26 cellular contexts compared by ENCODE assay signal in genomic region chr19:1989513-1990229, GRCh38.
"Had no signal": no experiment of that assay in that cellular context is flagged by ENCODE, and none has a peak within 500 bp of the region (broad histone marks: within the 10 kb centered on the region; RNA-seq: fewer than 3 reads in every experiment).

No MANE protein-coding gene starts in this region.

- H3K27me3 ChIP-seq: ascending aorta, brain microvascular endothelial cell, foreskin keratinocyte, right lobe of liver, stomach, suprapubic skin, tibial nerve had no signal

- H3K4me1 ChIP-seq: ascending aorta, foreskin keratinocyte, lower lobe of right lung, right lobe of liver, suprapubic skin had no signal

- DNase-seq: activated CD8-positive, alpha-beta memory T cell treated with anti-CD3 and anti-CD28 coated beads for 24 hours; activated CD8-positive, alpha-beta memory T cell treated with anti-CD3 and anti-CD28 coated beads, Interleukin-2, amount 50 U/mL, for 4 hours; activated gamma-delta T cell; activated T-cell treated with anti-CD3 and anti-CD28 coated beads, Interleukin-2, amount 50 U/mL, for 48 hours; brain microvascular endothelial cell; caudate nucleus; dermis blood vessel endothelial cell; effector CD8-positive, alpha-beta T cell; foreskin keratinocyte; mesendoderm; mucosa of descending colon; occipital lobe; posterior cingulate gyrus; stimulated activated CD4-positive, alpha-beta T cell treated with anti-CD3 and anti-CD28 coated beads, Interleukin-1b, Interleukin-23, amount 100 ng/mL, for 48 hours; stomach; WERI-Rb-1 had no signal

- H3K9me3 ChIP-seq: ascending aorta, lower lobe of right lung, mucosa of descending colon, right lobe of liver, stomach, suprapubic skin, tibial nerve had no signal

- FAIRE-seq: TTC549, urothelium cell line had no signal

- H3K4me3 ChIP-seq: ascending aorta, lower lobe of right lung, mucosa of descending colon, right lobe of liver, skin epidermis, stomach, suprapubic skin, tibial nerve had no signal

- H3K27ac ChIP-seq: ascending aorta, brain microvascular endothelial cell, foreskin keratinocyte, lower lobe of right lung, right lobe of liver, skin epidermis, stomach, suprapubic skin, tibial nerve, WERI-Rb-1 had no signal

- H3K36me3 Mint-ChIP-seq: activated naive CD4-positive, alpha-beta T cell treated with anti-CD3 and anti-CD28 coated beads, Interleukin-2, amount 50 U/mL, for 72 hours had no signal

- H3K9me3 Mint-ChIP-seq: activated naive CD4-positive, alpha-beta T cell treated with anti-CD3 and anti-CD28 coated beads, Interleukin-2, amount 50 U/mL, for 72 hours had no signal

- ATAC-seq: activated naive CD4-positive, alpha-beta T cell treated with anti-CD3 and anti-CD28 coated beads, Interleukin-2, amount 50 U/mL, for 72 hours; foreskin keratinocyte; left lobe of liver; lower lobe of right lung; mucosa of descending colon; right lobe of liver had no signal
